In genomic region chr2:33634261-33634910, GRCh38 we compare ENCODE assay signal across 25 cellular contexts. TPM values are rescaled to one million over a fixed set of nuclear protein-coding genes. Genes with fewer than 3 reads are reported as not detected.
A peak's percentile ranks its signal among the peaks of the same experiment; 100 is the strongest.
DNase-seq lines count a peak whose midpoint lies in the region; ATAC-seq, FAIRE-seq and TF ChIP-seq lines count a peak whose summit lies in the region.
"Had no signal": no experiment of that assay in that cellular context is flagged by ENCODE, and none has a peak within 500 bp of the region (broad histone marks: within the 10 kb centered on the region; RNA-seq: fewer than 3 reads in every experiment).

No MANE protein-coding gene starts in this region.

- H3K27ac Mint-ChIP-seq in GM23338 = no peak overlapping the region
- H3K27ac Mint-ChIP-seq: CD4-positive, CD25-positive, alpha-beta regulatory T cell had no signal

- no peak overlapping the region for H3K9ac ChIP-seq in parathyroid adenoma
- H3K9ac ChIP-seq: BLaER1, GM23248 had no signal

- DNase-seq in GM23338 (ENCODE audit: low spot score) (peak; percentile 49), HEK293T (ENCODE audit: extremely low spot score) (no peak), bronchial epithelial cell (ENCODE audit: low read depth) (peak; percentile 13), left lobe of liver (ENCODE audit: low spot score) (no peak), RCC 7860 (ENCODE audit: low spot score) (no peak)
- DNase-seq: CD4-positive, CD25-positive, alpha-beta regulatory T cell; DMS153; DND-41; GM23248; NCI-H1092; NCI-H1436; NCI-H187; NCI-H2081 treated with DMSO at 0.1 percent for 48 hours; NCI-H2227 treated with DMSO at 0.1 percent for 48 hours; NCI-H526 treated with DMSO at 0.1 percent for 48 hours; Peyer's patch; SIG-M5; SW 1271 had no signal

- H4K20me1 ChIP-seq in GM23338 (replicated peaks; ENCODE audit: insufficient read depth) = no peaks in the 10 kb centered on the region
- H4K20me1 ChIP-seq: BLaER1 had no signal

- 0 out of 2 replicates have a peak overlapping the region, but pooled peaks have one; percentile 58 for H3K4me2 ChIP-seq in GM23338
- no peak overlapping the region for H3K4me2 ChIP-seq in parathyroid adenoma (ENCODE audit: low read length)
- H3K4me2 ChIP-seq: BLaER1 had no signal

- peaks cover 3% of the 10 kb centered on the region; the same call in 1 of the 3 replicates for H3K4me1 Mint-ChIP-seq in GM23338
- H3K4me1 Mint-ChIP-seq: CD4-positive, CD25-positive, alpha-beta regulatory T cell had no signal

- H3K36me3 ChIP-seq in GM23338 (ENCODE audit: insufficient read depth) (no peaks in the 10 kb centered on the region), bronchial epithelial cell (ENCODE audit: control insufficient read depth, insufficient read depth, low read length) (no peaks in the 10 kb centered on the region), parathyroid adenoma (ENCODE audit: control insufficient read depth, insufficient read depth, low read length) (no peaks in the 10 kb centered on the region)
- H3K36me3 ChIP-seq: BLaER1, Peyer's patch had no signal

- H3F3A ChIP-seq in GM23338 (replicated peaks; ENCODE audit: low read depth) = no peaks in the 10 kb centered on the region

- H3K79me2 ChIP-seq in GM23338 (replicated peaks; ENCODE audit: insufficient read depth) (no peaks in the 10 kb centered on the region), parathyroid adenoma (peaks cover under 1% of the 10 kb centered on the region)

- no peak overlapping the region for H2AFZ ChIP-seq in GM23338
- peak overlapping the region; percentile 28 for H2AFZ ChIP-seq in parathyroid adenoma
- H2AFZ ChIP-seq: GM23248 had no signal

- POLR2A ChIA-PET in HEK293T (lab: Yijun Ruan, JAX) = no interaction called here

- peaks cover 31% of the 10 kb centered on the region for H3K36me3 Mint-ChIP-seq in GM23338 (ENCODE audit: low read depth)
- H3K36me3 Mint-ChIP-seq: CD4-positive, CD25-positive, alpha-beta regulatory T cell had no signal

- no peaks in the 10 kb centered on the region for H3K27me3 ChIP-seq in GM23338 (ENCODE audit: insufficient read depth)
- H3K27me3 ChIP-seq in bronchial epithelial cell (ENCODE audit: control insufficient read depth, insufficient read depth, low read length) = no peaks in the 10 kb centered on the region
- no peaks in the 10 kb centered on the region for H3K27me3 ChIP-seq in parathyroid adenoma (ENCODE audit: control insufficient read depth, insufficient read depth, low read length)
- H3K27me3 ChIP-seq: BLaER1, Peyer's patch had no signal

- no peaks in the 10 kb centered on the region; the same call in 2 of the 3 replicates for H3K9me3 Mint-ChIP-seq in GM23338

- H3K4me3 ChIP-seq in GM23338 (no peak overlapping the region), bronchial epithelial cell (ENCODE audit: low read depth, low read length) (no peak overlapping the region), parathyroid adenoma (ENCODE audit: low read depth, low read length) (no peak overlapping the region)
- H3K4me3 ChIP-seq: BLaER1, GM23248, Peyer's patch, SK-N-MC had no signal

- no peak overlapping the region for H3K27ac ChIP-seq in GM23338 (ENCODE audit: low read depth)
- H3K27ac ChIP-seq in parathyroid adenoma = peak overlapping the region; percentile 97
- H3K27ac ChIP-seq: BLaER1, GM23248, HL-60, Peyer's patch, SK-N-MC had no signal

- H3K9me3 ChIP-seq in parathyroid adenoma (ENCODE audit: control insufficient read depth, low read length) = no peaks in the 10 kb centered on the region
- H3K9me3 ChIP-seq: BLaER1, Peyer's patch had no signal

- H3K4me1 ChIP-seq in GM23338 (ENCODE audit: insufficient read depth) = peaks cover 7% of the 10 kb centered on the region
- H3K4me1 ChIP-seq in parathyroid adenoma = peaks cover 47% of the 10 kb centered on the region
- H3K4me1 ChIP-seq: Peyer's patch had no signal

- H3K9me2 ChIP-seq in GM23338 (ENCODE audit: insufficient read depth) = peaks cover 9% of the 10 kb centered on the region; the same call in 1 of the 2 replicates

- peak; percentile 39; the same call in 2 of the 3 replicates for ATAC-seq in GM23338
- no peak for ATAC-seq in left lobe of liver
- ATAC-seq in SK-N-SH treated with all-trans-retinoic acid at 6 μM for 48 hours = no peak

- FAIRE-seq in bronchial epithelial cell (lab: Jason Lieb, UNC) (no peak), RCC 7860 (lab: Jason Lieb, UNC) (no peak)
- FAIRE-seq: A204.1, GM18507 had no signal

- H3K27me3 Mint-ChIP-seq in GM23338 (ENCODE audit: insufficient read depth, low read depth, poor library complexity) = peaks cover 1% of the 10 kb centered on the region
- H3K27me3 Mint-ChIP-seq: CD4-positive, CD25-positive, alpha-beta regulatory T cell had no signal

- CTCF ChIA-PET in HEK293T (lab: Yijun Ruan, JAX) = no interaction called here

- no peak overlapping the region for H3K4me3 Mint-ChIP-seq in GM23338
- H3K4me3 Mint-ChIP-seq: CD4-positive, CD25-positive, alpha-beta regulatory T cell had no signal

- 0 out of 4 replicates have a peak, but pooled peaks of 1 of the 2 experiments have one; percentile 10 for TF ChIP-seq CTCF in GM23338 (conservative IDR thresholded peaks at IDR 0.05; ENCODE audit: low read depth in 2 of 2)
- TF ChIP-seq CTCF in bronchial epithelial cell (IDR thresholded peaks at IDR 0.05; ENCODE audit: insufficient read depth, low read length, severe bottlenecking) = no peak
- TF ChIP-seq CTCF in parathyroid adenoma (IDR thresholded peaks at IDR 0.05) = peak; percentile 30

TF ChIP-seq in GM23338, 12 proteins besides CTCF, POLR2A, EP300 and RAD21 (continues in another document):
- TF ChIP-seq NANOG (IDR thresholded peaks at IDR 0.05; ENCODE audit: borderline replicate concordance) (no peak), STAT1 (IDR thresholded peaks at IDR 0.05; ENCODE audit: unreplicated experiment) (no peak), CREB1 (CRISPR knock-in tag; IDR thresholded peaks at IDR 0.05; ENCODE audit: low read depth) (no peak)

TF ChIP-seq in HEK293T, 16 proteins besides CTCF, POLR2A, EP300 and RAD21:
- TF ChIP-seq HDGF (IDR thresholded peaks at IDR 0.05; ENCODE audit: borderline replicate concordance) (no peak), FOXA1 (IDR thresholded peaks at IDR 0.05) (no peak), ZNF384 (IDR thresholded peaks at IDR 0.05) (0 out of 2 replicates have a peak, but pooled peaks have one; percentile 9)

TF ChIP-seq in SK-N-SH treated with all-trans-retinoic acid at 6 μM for 48 hours, 23 proteins besides CTCF, POLR2A, EP300 and RAD21:
- TF ChIP-seq ZFP3 (CRISPR knock-in tag; IDR thresholded peaks at IDR 0.05) (no peak), ESRRG (CRISPR knock-in tag; IDR thresholded peaks at IDR 0.05) (no peak), ISL1 (CRISPR knock-in tag; IDR thresholded peaks at IDR 0.05) (no peak), TOX (CRISPR knock-in tag; IDR thresholded peaks at IDR 0.05; ENCODE audit: borderline replicate concordance) (no peak), ZNF70 (CRISPR knock-in tag; IDR thresholded peaks at IDR 0.05) (no peak)

RNA-seq across cellular contexts. Expression of gene FAM98A, which starts 35.3 kb away (rescaled TPM):
- total RNA-seq in GM23338 (2014; rRNA removed; shearing (Covaris generic)) = 68.6 and 78.8 TPM in 2 replicates
- polyA plus RNA-seq in GM23338 (2016; fragmentation: Nextera tagmentation; extraction: Ambion mirVana) = 148 and 149 TPM in 2 replicates
- 16.1 and 18.4 TPM in 2 replicates for total RNA-seq in bronchial epithelial cell
- 23.6 TPM for total RNA-seq in left lobe of liver

Comparison
In these comparisons a context has a peak if more than half of its experiments do, and no peak if none do; other contexts are left out.
1. DNase-seq: peak in GM23338 (single experiment) and bronchial epithelial cell (single experiment); none in HEK293T (single experiment), left lobe of liver (single experiment) and RCC 7860 (single experiment).